ENCODE assay signal across 11 cellular contexts in the genomic region with DNA sequence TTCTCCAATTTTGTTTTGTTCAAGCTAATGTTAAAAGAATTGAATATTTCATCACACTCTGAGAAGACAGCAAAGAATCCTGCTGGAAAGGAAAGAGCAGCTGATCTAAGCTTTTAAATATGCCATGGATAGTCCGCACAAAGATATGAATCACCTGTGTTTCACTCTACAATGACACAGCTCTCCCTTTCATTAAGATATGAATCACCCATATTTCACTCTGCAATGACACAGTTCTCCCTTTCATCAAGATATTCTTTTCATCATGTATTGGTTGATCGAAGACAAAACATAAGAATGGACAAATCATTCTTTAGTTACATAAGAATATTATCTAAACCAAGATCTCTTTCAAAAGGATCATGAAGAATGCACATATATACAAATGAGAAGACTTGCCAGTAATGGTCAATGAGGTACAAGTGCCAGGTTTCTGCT.
A peak's percentile ranks its signal among the peaks of the same experiment; 100 is the strongest.
DNase-seq lines count a peak whose midpoint lies in the region; ATAC-seq and TF ChIP-seq lines count a peak whose summit lies in the region.
"Had no signal": no experiment of that assay in that cellular context is flagged by ENCODE, and none has a peak within 500 bp of the region (broad histone marks: within the 10 kb centered on the region; RNA-seq: fewer than 3 reads in every experiment).

No MANE protein-coding gene starts in this region.

- no peaks in the 10 kb centered on the region for H3K27me3 ChIP-seq in spleen (replicated peaks in 1 of 7)
- H3K27me3 ChIP-seq: SJCRH30 had no signal

- intact Hi-C loops in spleen (cut with DNase I; ENCODE audit: low total_unique reads): no loop called here

- H3K9me3 ChIP-seq in spleen: no peaks in the 10 kb centered on the region
- H3K9me3 ChIP-seq: SJCRH30 had no signal

- H3K4me3 ChIP-seq in fibroblast of the aortic adventitia (ENCODE audit: low read depth, low read length) (no peak overlapping the region), spleen (no peak overlapping the region)
- H3K4me3 ChIP-seq: GM12878, SJCRH30 had no signal

- ATAC-seq in GM19455 (IDR thresholded peaks at IDR 0.05; ENCODE audit: unreplicated experiment) (no peak), HG03039 (IDR thresholded peaks at IDR 0.05; ENCODE audit: unreplicated experiment) (no peak)
- ATAC-seq: GM12878 had no signal

- DNase-seq in 8988T (peak; percentile 20), GM04504 (ENCODE audit: low read depth) (peak; percentile 53), SW480 (ENCODE audit: low spot score) (peak; percentile 76), fibroblast of the aortic adventitia (ENCODE audit: low read depth) (peak; percentile 87), spleen (no peak)
- no peak for DNase-seq in stimulated activated CD4-positive, alpha-beta T cell treated with anti-CD3 and anti-CD28 coated beads, Interleukin-4, amount 100 ng/mL, for 4 hours
- DNase-seq: CD4-positive, CD25-positive, alpha-beta regulatory T cell had no signal

- TF ChIP-seq CTCF in fibroblast of the aortic adventitia (IDR thresholded peaks at IDR 0.05; ENCODE audit: insufficient read depth, low read length): no peak
- TF ChIP-seq CTCF in spleen (IDR thresholded peaks at IDR 0.05 in 8 of 11, conservative IDR thresholded peaks at IDR 0.05 in 3 of 11): no peak

- H3K36me3 ChIP-seq in spleen: peaks cover 0 to 5% (median 0%) of the 10 kb centered on the region in 6 donors
- H3K36me3 ChIP-seq: SJCRH30 had no signal

- WGBS in spleen, 5 donors: 89 to 97% (median 94%) methylated on average over 2 of the region's 2 CpGs

- no peak overlapping the region for H3K27ac ChIP-seq in spleen

- H3K4me1 ChIP-seq in spleen: no peaks in the 10 kb centered on the region

- no peak for TF ChIP-seq POLR2A in spleen (IDR thresholded peaks at IDR 0.05)

Comparison
In these comparisons a context has a peak if more than half of its experiments do, and no peak if none do; other contexts are left out.
1. DNase-seq: peak in 8988T (single experiment), GM04504 (single experiment), SW480 (single experiment) and fibroblast of the aortic adventitia (single experiment); none in stimulated activated CD4-positive, alpha-beta T cell treated with anti-CD3 and anti-CD28 coated beads, Interleukin-4, amount 100 ng/mL, for 4 hours (0 of 2) and spleen (single experiment).